ENCODE assay signal across 15 cellular contexts in the genomic region with DNA sequence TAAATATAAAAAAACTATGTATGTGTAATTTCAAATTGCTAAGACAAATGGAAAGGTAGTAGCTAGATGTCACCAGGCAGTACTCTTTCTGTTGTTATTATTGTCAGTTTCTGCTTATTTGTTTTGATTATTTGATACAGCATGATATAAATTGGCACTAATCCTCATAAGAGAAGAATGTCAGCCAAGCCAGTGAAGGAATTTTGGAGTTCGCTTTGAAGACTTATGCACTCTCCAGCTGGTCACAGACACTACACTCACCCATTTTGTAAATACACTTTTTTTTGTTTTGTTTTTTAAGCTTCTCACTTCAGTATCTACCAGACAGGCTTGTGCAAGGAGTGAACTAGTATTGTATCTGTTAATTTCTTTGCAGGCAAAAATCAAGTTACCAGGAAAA.
"Had no signal": no experiment of that assay in that cellular context is flagged by ENCODE, and none has a peak within 500 bp of the region (broad histone marks: within the 10 kb centered on the region; RNA-seq: fewer than 3 reads in every experiment).

No MANE protein-coding gene starts in this region.

- H3K4me1 ChIP-seq: adrenal gland, heart right ventricle, sigmoid colon, tibial artery had no signal

- H3K27me3 ChIP-seq: adrenal gland, cardiac muscle cell, heart right ventricle, sigmoid colon, tibial artery had no signal

- ATAC-seq: activated naive CD4-positive, alpha-beta T cell treated with anti-CD3 and anti-CD28 coated beads, Interleukin-2, amount 50 U/mL, for 72 hours; effector memory CD8-positive, alpha-beta T cell; heart right ventricle; left cardiac atrium; natural killer cell had no signal

- H3K4me3 ChIP-seq: adrenal gland, cardiac muscle cell, heart right ventricle, sigmoid colon, tibial artery had no signal

- H3K9me3 ChIP-seq: adrenal gland, sigmoid colon, tibial artery had no signal

- H3K36me3 ChIP-seq: adrenal gland, cardiac muscle cell, heart right ventricle, sigmoid colon, tibial artery had no signal

- DNase-seq: activated CD4-positive, alpha-beta T cell treated with anti-CD3 and anti-CD28 coated beads, Interleukin-2, amount 50 U/mL, for 4 hours; activated gamma-delta T cell treated with Interleukin-2 at 50 U/mL for 16 hours; adrenal gland; dermis blood vessel endothelial cell; effector memory CD8-positive, alpha-beta T cell; heart right ventricle; left cardiac atrium; natural killer cell; sigmoid colon; stimulated activated CD8-positive, alpha-beta memory T cell treated with anti-CD3 and anti-CD28 coated beads, Interleukin-4, amount 100 ng/mL, for 48 hours; stimulated activated naive CD4-positive, alpha-beta T cell treated with Interleukin-2 at 50 U/mL for 16 hours; substantia nigra; tibial artery had no signal

- H3K27ac ChIP-seq: adrenal gland, cardiac muscle cell, heart right ventricle, sigmoid colon, tibial artery had no signal
